15 cellular contexts compared by ENCODE assay signal in genomic region chr11:73287400-73288101, GRCh38. TPM values are rescaled to one million over a fixed set of nuclear protein-coding genes. Genes with fewer than 3 reads are reported as not detected.
DNase-seq lines count a peak whose midpoint lies in the region; ATAC-seq and TF ChIP-seq lines count a peak whose summit lies in the region.
"Had no signal": no experiment of that assay in that cellular context is flagged by ENCODE, and none has a peak within 500 bp of the region (broad histone marks: within the 10 kb centered on the region; RNA-seq: fewer than 3 reads in every experiment).

No MANE protein-coding gene starts in this region.

- H4K20me1 ChIP-seq in BLaER1 treated with 17β-estradiol and CSF1 and Interleukin-3, amounts not matched to agents 10 nM and 100 nM: no peaks in the 10 kb centered on the region

- H3K36me3 ChIP-seq in BLaER1 treated with 17β-estradiol and CSF1 and Interleukin-3, amounts not matched to agents 10 nM and 100 nM: no peaks in the 10 kb centered on the region

- peak overlapping the region in 10 of 11 experiments; percentile 7 to 92 (median 82); a peak in 16 of 22 replicates for H3K27ac ChIP-seq in BLaER1 treated with 17β-estradiol and CSF1 and Interleukin-3, amounts not matched to agents 10 nM and 100 nM

- peak overlapping the region; percentile 48 for H3K4me3 Mint-ChIP-seq in dendritic cell treated with granulocyte-macrophage colony-stimulating factor and Interleukin-4, amounts not matched to agents 40 ng/mL and 50 ng/mL, for 4 days
- H3K4me3 Mint-ChIP-seq in osteocyte (ENCODE audit: unreplicated experiment): no peak overlapping the region

- peaks cover 78% of the 10 kb centered on the region for H3K36me3 Mint-ChIP-seq in dendritic cell treated with granulocyte-macrophage colony-stimulating factor and Interleukin-4, amounts not matched to agents 40 ng/mL and 50 ng/mL, for 4 days (ENCODE audit: low read depth)
- no peaks in the 10 kb centered on the region for H3K36me3 Mint-ChIP-seq in osteocyte (ENCODE audit: unreplicated experiment)

- peaks cover 99% of the 10 kb centered on the region for H3K4me1 Mint-ChIP-seq in dendritic cell treated with granulocyte-macrophage colony-stimulating factor and Interleukin-4, amounts not matched to agents 40 ng/mL and 50 ng/mL, for 4 days (ENCODE audit: low read depth)
- H3K4me1 Mint-ChIP-seq in osteocyte (ENCODE audit: unreplicated experiment): peaks cover 11% of the 10 kb centered on the region

- no peak for TF ChIP-seq CTCF in osteocyte (IDR thresholded peaks at IDR 0.05)

- peak overlapping the region; percentile 92 for H3K27ac Mint-ChIP-seq in dendritic cell treated with granulocyte-macrophage colony-stimulating factor and Interleukin-4, amounts not matched to agents 40 ng/mL and 50 ng/mL, for 4 days
- peak overlapping the region; percentile 49 for H3K27ac Mint-ChIP-seq in osteocyte (ENCODE audit: unreplicated experiment)

- H3K27me3 ChIP-seq in BLaER1 treated with 17β-estradiol and CSF1 and Interleukin-3, amounts not matched to agents 10 nM and 100 nM: no peaks in the 10 kb centered on the region

- H3K4me2 ChIP-seq in BLaER1 treated with 17β-estradiol and CSF1 and Interleukin-3, amounts not matched to agents 10 nM and 100 nM: peak overlapping the region; percentile 80 to 93 (median 89)

- H3K9me3 ChIP-seq in BLaER1 treated with 17β-estradiol and CSF1 and Interleukin-3, amounts not matched to agents 10 nM and 100 nM (replicated peaks in 1 of 11): no peaks in the 10 kb centered on the region

- intact Hi-C loops in dendritic cell treated with granulocyte-macrophage colony-stimulating factor and Interleukin-4, amounts not matched to agents 40 ng/mL and 50 ng/mL, for 4 days (cut with micrococcal nuclease): loop anchor here (1.0 to 2.0 kb wide), 3 partner anchors 7 to 103 kb away; no protein-coding TSS in a partner anchor

- H3K27me3 Mint-ChIP-seq in dendritic cell treated with granulocyte-macrophage colony-stimulating factor and Interleukin-4, amounts not matched to agents 40 ng/mL and 50 ng/mL, for 4 days: peaks cover 3% of the 10 kb centered on the region
- no peaks in the 10 kb centered on the region for H3K27me3 Mint-ChIP-seq in osteocyte (ENCODE audit: unreplicated experiment)

- H3K9me3 Mint-ChIP-seq in dendritic cell treated with granulocyte-macrophage colony-stimulating factor and Interleukin-4, amounts not matched to agents 40 ng/mL and 50 ng/mL, for 4 days: no peaks in the 10 kb centered on the region
- no peaks in the 10 kb centered on the region for H3K9me3 Mint-ChIP-seq in osteocyte (ENCODE audit: unreplicated experiment)

- H3K9ac ChIP-seq in BLaER1 treated with 17β-estradiol and CSF1 and Interleukin-3, amounts not matched to agents 10 nM and 100 nM: peak overlapping the region in 7 of 11 experiments; percentile 51 to 79 (median 72); a peak in 10 of 22 replicates

- H3K4me1 ChIP-seq in BLaER1 treated with 17β-estradiol and CSF1 and Interleukin-3, amounts not matched to agents 10 nM and 100 nM: peaks cover 72 to 95% (median 88%) of the 10 kb centered on the region in 10 experiments

- peak; percentile 34 for DNase-seq in M059J (ENCODE audit: low read depth)
- DNase-seq in osteocyte (ENCODE audit: extremely low spot score, unreplicated experiment): no peak
- DNase-seq in CD1c-positive myeloid dendritic cell (ENCODE audit: extremely low spot score): no peak
- DNase-seq: activated CD8-positive, alpha-beta memory T cell treated with anti-CD3 and anti-CD28 coated beads for 24 hours; amniotic stem cell; IMR-90; mesenchymal stem cell; NCI-H1105 treated with DMSO at 0.1 percent for 48 hours; stimulated activated naive CD8-positive, alpha-beta T cell treated with anti-CD3 and anti-CD28 coated beads, Interleukin-15, Interleukin-2, amounts not matched to agents 100 U/mL and 50 U/mL, for 24 hours had no signal

- no peak for ATAC-seq in GM21528 (IDR thresholded peaks at IDR 0.05; ENCODE audit: low FRiP score, unreplicated experiment)
- no peak for ATAC-seq in HG03469 (IDR thresholded peaks at IDR 0.05; ENCODE audit: unreplicated experiment)
- ATAC-seq in GM21390 (IDR thresholded peaks at IDR 0.05; ENCODE audit: unreplicated experiment): no peak
- ATAC-seq: stimulated activated naive CD8-positive, alpha-beta T cell treated with anti-CD3 and anti-CD28 coated beads, Interleukin-15, Interleukin-2, amounts not matched to agents 100 U/mL and 50 U/mL, for 24 hours had no signal

- peak overlapping the region in 3 of 10 experiments; percentile 12 to 40 (median 39); a peak in 4 of 20 replicates for H3K4me3 ChIP-seq in BLaER1 treated with 17β-estradiol and CSF1 and Interleukin-3, amounts not matched to agents 10 nM and 100 nM

RNA-seq across cellular contexts. Expression of gene P2RY6, which starts 15.4 kb away (rescaled TPM):
- total RNA-seq in M059J (2014; rRNA removed; shearing (Covaris generic)): 3.3 and 5.6 TPM in 2 replicates
- not detected in 2 replicates for total RNA-seq in osteocyte
- total RNA-seq: IMR-90, SK-MEL-5 had no signal

RNA-seq across cellular contexts. Expression of gene ARHGEF17, which starts 20.5 kb away (rescaled TPM):
- 6.0 and 17.5 TPM in 2 replicates for total RNA-seq in M059J (2014; rRNA removed; shearing (Covaris generic))
- 104 and 105 TPM in 2 replicates for total RNA-seq in osteocyte
